Comparison of ENCODE assay signal across 8 cellular contexts in the genomic region with DNA sequence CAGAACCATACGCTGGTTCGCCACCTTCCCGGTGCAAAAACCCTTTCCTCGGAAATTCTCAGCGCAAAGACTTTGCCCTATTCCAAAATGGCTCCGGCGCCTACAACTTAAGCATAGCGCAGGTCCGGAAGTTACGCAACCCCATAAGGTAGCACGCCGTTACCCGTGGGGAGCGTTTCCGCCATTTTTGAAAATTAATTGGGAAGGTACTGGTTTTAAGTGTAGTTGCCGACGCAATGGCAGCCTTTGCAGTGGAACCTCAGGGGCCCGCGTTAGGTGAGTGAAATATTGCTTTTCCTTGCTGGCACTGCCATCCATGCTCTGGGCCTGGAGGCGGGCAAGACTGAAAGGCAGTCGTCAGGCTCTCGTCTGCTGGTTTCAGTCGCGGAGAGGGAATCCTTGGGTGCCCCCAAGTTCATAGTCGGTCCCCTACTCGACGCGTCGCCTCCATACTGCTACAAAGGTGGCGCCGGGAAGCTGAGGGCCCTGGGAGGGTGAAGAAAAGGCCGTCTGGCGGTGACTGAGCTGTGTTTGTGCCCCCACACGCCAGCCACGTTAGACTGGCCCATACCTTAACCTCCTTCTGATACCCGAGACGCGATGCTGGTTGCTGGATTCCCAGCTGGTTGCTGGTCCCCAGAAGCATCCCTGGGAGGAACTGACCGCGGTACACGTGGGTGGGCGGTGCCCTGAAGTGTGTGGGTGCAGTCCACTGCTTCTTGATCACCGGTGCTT. TPM values are rescaled to one million over a fixed set of nuclear protein-coding genes. Genes with fewer than 3 reads are reported as not detected.
A peak's percentile ranks its signal among the peaks of the same experiment; 100 is the strongest.
DNase-seq lines count a peak whose midpoint lies in the region; ATAC-seq and TF ChIP-seq lines count a peak whose summit lies in the region.

A gene with protein sequence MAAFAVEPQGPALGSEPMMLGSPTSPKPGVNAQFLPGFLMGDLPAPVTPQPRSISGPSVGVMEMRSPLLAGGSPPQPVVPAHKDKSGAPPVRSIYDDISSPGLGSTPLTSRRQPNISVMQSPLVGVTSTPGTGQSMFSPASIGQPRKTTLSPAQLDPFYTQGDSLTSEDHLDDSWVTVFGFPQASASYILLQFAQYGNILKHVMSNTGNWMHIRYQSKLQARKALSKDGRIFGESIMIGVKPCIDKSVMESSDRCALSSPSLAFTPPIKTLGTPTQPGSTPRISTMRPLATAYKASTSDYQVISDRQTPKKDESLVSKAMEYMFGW (plus strand): TSS at position 222 of the 735 bp plus-strand sequence. CDS start 15 bp downstream, at position 237.

- BruUV-seq in PC-9 (replicated peaks; lab: Mats Ljungman, UMichigan) = TSS peak; percentile 85

- intact Hi-C loops in PC-9 (cut with micrococcal nuclease; ENCODE audit: unreplicated experiment) = loop anchor here (1.0 to 10.0 kb wide), 3 partner anchors 46 to 210 kb away; a partner anchor contains a TSS

- peak; percentile 79 for TF ChIP-seq POLR2A in erythroblast (IDR thresholded peaks at IDR 0.05; ENCODE audit: low read length)

- H2AFZ ChIP-seq in PC-9 = peak within 1 kb of the TSS; percentile 92

- CTCF ChIA-PET in PC-9 (lab: Charles Lee) = no interaction called here

- H3K27me3 ChIP-seq in PC-9 (ENCODE audit: insufficient read depth, low read depth) (no peaks in the 10 kb centered on the region), mucosa of rectum (ENCODE audit: control insufficient read depth in 2 of 2, insufficient read depth in 2 of 2, low read length in 2 of 2) (no peaks in the 10 kb centered on the region)

- no peak for TF ChIP-seq CTCF in PC-9 (conservative IDR thresholded peaks at IDR 0.05)

- H3K4me2 ChIP-seq in PC-9 = peak within 1 kb of the TSS; percentile 86

- peaks cover 47% of the 10 kb centered on the region for H3K79me2 ChIP-seq in PC-9 (ENCODE audit: low read depth)

- H3K9me3 ChIP-seq in PC-9 (ENCODE audit: insufficient read depth, low read depth) (no peaks in the 10 kb centered on the region), mucosa of rectum (ENCODE audit: control insufficient read depth in 2 of 2, low read length in 2 of 2) (no peaks in the 10 kb centered on the region)

- H3K27ac ChIP-seq in PC-9 (peak within 1 kb of the TSS; percentile 82), mucosa of rectum (ENCODE audit: low read depth in 2 of 2, low read length in 2 of 2) (peak within 1 kb of the TSS; percentile 82 to 83)

- no peaks in the 10 kb centered on the region for H3K9me2 ChIP-seq in PC-9 (ENCODE audit: insufficient read depth)

- DNase-seq in DMS153 (lab: John Stamatoyannopoulos, UW) = peak; percentile 83
- DNase-seq in Jurkat, Clone E6-1 (ENCODE audit: low read depth, low spot score) = peak; percentile 92
- peak; percentile 94 for DNase-seq in PC-9
- DNase-seq in activated T-cell treated with anti-CD3 and anti-CD28 coated beads, Interleukin-2, amount 50 U/mL, for 1 hour = peak; percentile 88
- peak; percentile 91 to 93 for DNase-seq in erythroblast (lab: John Stamatoyannopoulos, UW)
- peak; percentile 92 for DNase-seq in stimulated activated CD8-positive, alpha-beta memory T cell treated with anti-CD3 and anti-CD28 coated beads, Interleukin-4, amount 100 ng/mL, for 48 hours

- H3K4me3 ChIP-seq in Jurkat, Clone E6-1 (ENCODE audit: low read length) = peak within 1 kb of the TSS; percentile 96
- peak within 1 kb of the TSS; percentile 62 for H3K4me3 ChIP-seq in PC-9
- H3K4me3 ChIP-seq in mucosa of rectum (ENCODE audit: low read length in 2 of 2) = peak within 1 kb of the TSS; percentile 87 to 97

- ATAC-seq in GM21619 (IDR thresholded peaks at IDR 0.05; ENCODE audit: unreplicated experiment) = peak; percentile 89

- H4K20me1 ChIP-seq in PC-9 (ENCODE audit: insufficient read depth) = peaks cover 13% of the 10 kb centered on the region; the same call in 1 of the 2 replicates

- H3K36me3 ChIP-seq in PC-9 (ENCODE audit: low read depth) = peaks cover 7% of the 10 kb centered on the region; the same call in 1 of the 2 replicates
- no peaks in the 10 kb centered on the region for H3K36me3 ChIP-seq in mucosa of rectum (ENCODE audit: control insufficient read depth in 2 of 2, insufficient read depth in 2 of 2, low read length in 2 of 2)

- H3K9ac ChIP-seq in mucosa of rectum (ENCODE audit: low read depth in 1 of 2, low read length in 2 of 2) = peak within 1 kb of the TSS; percentile 68 to 75

- POLR2A ChIA-PET in PC-9 (lab: Charles Lee; ENCODE audit: unreplicated experiment) = no interaction called here

- H3K4me1 ChIP-seq in PC-9 (replicated peaks; ENCODE audit: insufficient read depth) (peaks cover 30% of the 10 kb centered on the region), mucosa of rectum (ENCODE audit: control insufficient read depth in 2 of 2, insufficient read depth in 2 of 2, low read length in 2 of 2) (peaks cover 0 to 6% of the 10 kb centered on the region in 2 donors)

- H3F3A ChIP-seq in PC-9 (ENCODE audit: insufficient read depth, low read depth) = peaks cover 14% of the 10 kb centered on the region

RNA-seq across cellular contexts. Expression of the gene that starts here (rescaled TPM):
- polyA plus RNA-seq in Jurkat, Clone E6-1 (2012; ENCODE audit: insufficient read depth, insufficient read length) = 35.4 TPM
- total RNA-seq in PC-9 (2021) = 27.0 and 35.5 TPM in 2 replicates

Comparison
In these comparisons a context has a peak if more than half of its experiments do, and no peak if none do; other contexts are left out.
1. Peak in every context shown above with its lines: DNase-seq, ATAC-seq, H3K4me3 ChIP-seq and H3K27ac ChIP-seq.